In the genomic region with DNA sequence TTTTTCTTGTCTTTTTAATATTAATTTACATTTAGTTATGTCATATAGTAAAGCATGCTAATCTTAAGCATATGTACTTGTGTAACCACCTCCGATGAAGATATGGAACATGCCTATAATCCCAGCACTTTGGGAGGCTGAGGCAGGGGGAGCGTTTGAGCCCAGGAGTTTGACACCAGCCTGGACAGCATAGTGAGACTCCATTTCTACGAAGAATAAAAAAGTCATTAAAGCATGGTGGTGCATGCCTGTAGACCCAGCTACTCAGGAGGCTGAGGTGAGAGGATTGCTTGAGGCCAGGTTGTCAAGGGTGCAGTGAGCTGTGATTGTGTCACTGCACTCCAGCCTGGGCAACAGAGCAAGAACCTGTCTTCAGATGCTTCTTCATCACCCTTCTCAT, we compare ENCODE assay signal across 6 cellular contexts.
"Had no signal": no experiment of that assay in that cellular context is flagged by ENCODE, and none has a peak within 500 bp of the region (broad histone marks: within the 10 kb centered on the region; RNA-seq: fewer than 3 reads in every experiment).

No MANE protein-coding gene starts in this region.

- H3K4me3 Mint-ChIP-seq: IgD-negative memory B cell had no signal

- DNase-seq: KBM-7, KG1 had no signal

- H3K27me3 Mint-ChIP-seq: IgD-negative memory B cell had no signal

- H3K27ac Mint-ChIP-seq: IgD-negative memory B cell had no signal

- H3K4me3 ChIP-seq: K562 had no signal

- FAIRE-seq: HTR-8/SVneo, K562 had no signal

- H3K4me1 Mint-ChIP-seq: IgD-negative memory B cell had no signal

- H3K27ac ChIP-seq: HL-60 had no signal

- ATAC-seq: K562 had no signal

- H3K36me3 Mint-ChIP-seq: IgD-negative memory B cell had no signal

- H3K9me3 Mint-ChIP-seq: IgD-negative memory B cell had no signal
